In the genomic region with DNA sequence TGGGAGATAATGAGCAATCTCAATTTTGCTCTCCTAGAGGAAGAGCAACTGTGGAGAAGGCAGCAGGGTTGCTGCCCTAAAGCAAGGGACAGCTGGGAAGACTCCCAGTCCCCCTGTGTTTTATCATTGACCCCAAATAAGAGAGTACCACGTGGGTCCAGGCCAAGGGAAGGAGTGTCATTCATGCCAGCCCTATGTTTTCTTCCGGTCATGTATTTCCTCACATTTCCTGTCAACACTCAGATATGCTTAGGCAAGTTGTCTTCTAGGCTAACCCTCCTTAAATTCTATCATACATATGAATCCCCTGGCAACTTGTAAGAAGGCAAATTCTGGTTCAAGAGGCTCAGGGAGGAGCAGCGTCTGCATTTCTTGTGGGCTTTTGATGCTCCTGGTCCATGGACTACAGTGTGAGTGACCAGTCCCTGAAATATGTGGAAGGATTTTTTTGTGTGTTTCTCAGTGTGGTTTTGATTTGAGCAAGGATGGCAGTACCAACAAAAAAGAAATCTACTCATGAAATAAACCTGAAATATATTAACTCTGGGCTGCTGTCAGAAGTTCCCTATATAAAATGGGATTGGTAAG, we compare ENCODE assay signal across 15 cellular contexts.
"Had no signal": no experiment of that assay in that cellular context is flagged by ENCODE, and none has a peak within 500 bp of the region (broad histone marks: within the 10 kb centered on the region; RNA-seq: fewer than 3 reads in every experiment).

No MANE protein-coding gene starts in this region.

- DNase-seq: activated CD4-positive, alpha-beta T cell treated with anti-CD3 and anti-CD28 coated beads for 48 hours; activated CD8-positive, alpha-beta memory T cell treated with anti-CD3 and anti-CD28 coated beads, Interleukin-2, amount 50 U/mL, for 48 hours; activated CD8-positive, alpha-beta T cell treated with anti-CD3 and anti-CD28 coated beads, Interleukin-2, amount 10 ng/mL, durations not matched to agents 7 days and 5 days; activated naive CD4-positive, alpha-beta T cell treated with anti-CD3 and anti-CD28 coated beads, Interleukin-2, amount 50 U/mL, for 16 hours; amniotic stem cell; effector CD4-positive, alpha-beta T cell; hippocampal formation; midbrain; posterior cingulate gyrus; stimulated activated naive CD4-positive, alpha-beta T cell treated with Interleukin-2 at 50 U/mL for 16 hours; T-helper 17 cell had no signal

- ATAC-seq: activated CD8-positive, alpha-beta T cell treated with anti-CD3 and anti-CD28 coated beads, Interleukin-2, amount 10 ng/mL, durations not matched to agents 7 days and 5 days; T-helper 17 cell; WTC11 had no signal

- H3K27me3 ChIP-seq: neural progenitor cell had no signal

- H3K4me2 ChIP-seq: neural progenitor cell, smooth muscle cell had no signal

- H3K4me3 ChIP-seq: lung, neural progenitor cell, smooth muscle cell had no signal

- H3K9ac ChIP-seq: neural progenitor cell had no signal

- H3K4me1 ChIP-seq: neural progenitor cell had no signal

- H3K27ac ChIP-seq: neural progenitor cell had no signal

- H2AFZ ChIP-seq: neural progenitor cell had no signal

- H3K36me3 ChIP-seq: neural progenitor cell had no signal
